Comparison of ENCODE assay signal across 1 cellular context in genomic region chr16:85245307-85246172, GRCh38.
TF ChIP-seq lines count a peak whose summit lies in the region.

No MANE protein-coding gene starts in this region.

TF ChIP-seq in GM12878, 131 proteins besides CTCF, POLR2A, EP300 and RAD21 (continued from another document and continues in another):
- TF ChIP-seq CBX3 (IDR thresholded peaks at IDR 0.05; ENCODE audit: borderline replicate concordance, low read depth) = no peak
- TF ChIP-seq STAT1 (conservative IDR thresholded peaks at IDR 0.05) = peak; percentile 35; the same call in 1 of the 2 replicates
- TF ChIP-seq, protein P1, sequence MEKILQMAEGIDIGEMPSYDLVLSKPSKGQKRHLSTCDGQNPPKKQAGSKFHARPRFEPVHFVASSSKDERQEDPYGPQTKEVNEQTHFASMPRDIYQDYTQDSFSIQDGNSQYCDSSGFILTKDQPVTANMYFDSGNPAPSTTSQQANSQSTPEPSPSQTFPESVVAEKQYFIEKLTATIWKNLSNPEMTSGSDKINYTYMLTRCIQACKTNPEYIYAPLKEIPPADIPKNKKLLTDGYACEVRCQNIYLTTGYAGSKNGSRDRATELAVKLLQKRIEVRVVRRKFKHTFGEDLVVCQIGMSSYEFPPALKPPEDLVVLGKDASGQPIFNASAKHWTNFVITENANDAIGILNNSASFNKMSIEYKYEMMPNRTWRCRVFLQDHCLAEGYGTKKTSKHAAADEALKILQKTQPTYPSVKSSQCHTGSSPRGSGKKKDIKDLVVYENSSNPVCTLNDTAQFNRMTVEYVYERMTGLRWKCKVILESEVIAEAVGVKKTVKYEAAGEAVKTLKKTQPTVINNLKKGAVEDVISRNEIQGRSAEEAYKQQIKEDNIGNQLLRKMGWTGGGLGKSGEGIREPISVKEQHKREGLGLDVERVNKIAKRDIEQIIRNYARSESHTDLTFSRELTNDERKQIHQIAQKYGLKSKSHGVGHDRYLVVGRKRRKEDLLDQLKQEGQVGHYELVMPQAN (conservative IDR thresholded peaks at IDR 0.05) = no peak
- no peak for TF ChIP-seq SKIL (IDR thresholded peaks at IDR 0.05; ENCODE audit: low read depth, poor library complexity, severe bottlenecking)
- no peak for TF ChIP-seq MYB (IDR thresholded peaks at IDR 0.05; ENCODE audit: borderline replicate concordance, low read depth, low read length)
- no peak for TF ChIP-seq HDAC6 (IDR thresholded peaks at IDR 0.05; ENCODE audit: unreplicated experiment)
- no peak for TF ChIP-seq SUPT20H (IDR thresholded peaks at IDR 0.05; ENCODE audit: borderline replicate concordance, control insufficient read depth, low read depth, low read length)
- TF ChIP-seq ZNF622 (IDR thresholded peaks at IDR 0.05) = no peak
- no peak for TF ChIP-seq RAD51 (IDR thresholded peaks at IDR 0.05)
- TF ChIP-seq HCFC1 (IDR thresholded peaks at IDR 0.05; ENCODE audit: low read length) = no peak
- TF ChIP-seq SUZ12 (IDR thresholded peaks at IDR 0.05; ENCODE audit: unreplicated experiment) = no peak
- no peak for TF ChIP-seq NR2C2 (IDR thresholded peaks at IDR 0.05; ENCODE audit: borderline replicate concordance, control insufficient read depth, insufficient read length, low read depth)
- no peak for TF ChIP-seq ATF3 (IDR thresholded peaks at IDR 0.05; ENCODE audit: borderline replicate concordance, extremely low read depth, low read depth, low read length)
- TF ChIP-seq, protein P2, sequence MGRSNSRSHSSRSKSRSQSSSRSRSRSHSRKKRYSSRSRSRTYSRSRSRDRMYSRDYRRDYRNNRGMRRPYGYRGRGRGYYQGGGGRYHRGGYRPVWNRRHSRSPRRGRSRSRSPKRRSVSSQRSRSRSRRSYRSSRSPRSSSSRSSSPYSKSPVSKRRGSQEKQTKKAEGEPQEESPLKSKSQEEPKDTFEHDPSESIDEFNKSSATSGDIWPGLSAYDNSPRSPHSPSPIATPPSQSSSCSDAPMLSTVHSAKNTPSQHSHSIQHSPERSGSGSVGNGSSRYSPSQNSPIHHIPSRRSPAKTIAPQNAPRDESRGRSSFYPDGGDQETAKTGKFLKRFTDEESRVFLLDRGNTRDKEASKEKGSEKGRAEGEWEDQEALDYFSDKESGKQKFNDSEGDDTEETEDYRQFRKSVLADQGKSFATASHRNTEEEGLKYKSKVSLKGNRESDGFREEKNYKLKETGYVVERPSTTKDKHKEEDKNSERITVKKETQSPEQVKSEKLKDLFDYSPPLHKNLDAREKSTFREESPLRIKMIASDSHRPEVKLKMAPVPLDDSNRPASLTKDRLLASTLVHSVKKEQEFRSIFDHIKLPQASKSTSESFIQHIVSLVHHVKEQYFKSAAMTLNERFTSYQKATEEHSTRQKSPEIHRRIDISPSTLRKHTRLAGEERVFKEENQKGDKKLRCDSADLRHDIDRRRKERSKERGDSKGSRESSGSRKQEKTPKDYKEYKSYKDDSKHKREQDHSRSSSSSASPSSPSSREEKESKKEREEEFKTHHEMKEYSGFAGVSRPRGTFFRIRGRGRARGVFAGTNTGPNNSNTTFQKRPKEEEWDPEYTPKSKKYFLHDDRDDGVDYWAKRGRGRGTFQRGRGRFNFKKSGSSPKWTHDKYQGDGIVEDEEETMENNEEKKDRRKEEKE (IDR thresholded peaks at IDR 0.05) = no peak
- TF ChIP-seq ZNF207 (IDR thresholded peaks at IDR 0.05; ENCODE audit: borderline replicate concordance) = no peak
- no peak for TF ChIP-seq CEBPB (IDR thresholded peaks at IDR 0.05; ENCODE audit: borderline replicate concordance in 1 of 2, low read depth in 2 of 2, low read length in 2 of 2)
- TF ChIP-seq ZNF274 (IDR thresholded peaks at IDR 0.05; ENCODE audit: insufficient read depth, insufficient read length) = no peak
- no peak for TF ChIP-seq POLR2AphosphoS2 (IDR thresholded peaks at IDR 0.05; ENCODE audit: low read depth, low read length)
- TF ChIP-seq CBX5 (IDR thresholded peaks at IDR 0.05; ENCODE audit: low read depth) = no peak
- TF ChIP-seq MXI1 (IDR thresholded peaks at IDR 0.05; ENCODE audit: low read depth, low read length) = no peak
- TF ChIP-seq NBN (IDR thresholded peaks at IDR 0.05) = peak; percentile 94
- TF ChIP-seq IKZF2 (IDR thresholded peaks at IDR 0.05) = peak in 1 of 2 experiments; percentile 53; a peak in 2 of 4 replicates
- TF ChIP-seq ZNF217 (IDR thresholded peaks at IDR 0.05) = no peak
- TF ChIP-seq SRF (IDR thresholded peaks at IDR 0.05; ENCODE audit: low read depth in 2 of 2, low read length in 2 of 2) = no peak
- TF ChIP-seq RELB (IDR thresholded peaks at IDR 0.05; ENCODE audit: low read depth) = no peak
- TF ChIP-seq LARP7 (IDR thresholded peaks at IDR 0.05) = 0 out of 2 replicates have a peak, but pooled peaks have one; percentile 18
- no peak for TF ChIP-seq TAF1 (IDR thresholded peaks at IDR 0.05; ENCODE audit: borderline replicate concordance, low read depth, low read length)
- 0 out of 2 replicates have a peak, but pooled peaks have one; percentile 6 for TF ChIP-seq RUNX3 (IDR thresholded peaks at IDR 0.05; ENCODE audit: low read length)
- TF ChIP-seq MTA2 (IDR thresholded peaks at IDR 0.05; ENCODE audit: low read depth) = 0 out of 2 replicates have a peak, but pooled peaks have one; percentile 27
- no peak for TF ChIP-seq RBBP5 (conservative IDR thresholded peaks at IDR 0.05)
- no peak for TF ChIP-seq BHLHE40 (IDR thresholded peaks at IDR 0.05; ENCODE audit: borderline replicate concordance in 1 of 2, low read depth in 2 of 2, low read length in 1 of 2)
- no peak for TF ChIP-seq FOXK2 (IDR thresholded peaks at IDR 0.05)
- TF ChIP-seq, protein P3, sequence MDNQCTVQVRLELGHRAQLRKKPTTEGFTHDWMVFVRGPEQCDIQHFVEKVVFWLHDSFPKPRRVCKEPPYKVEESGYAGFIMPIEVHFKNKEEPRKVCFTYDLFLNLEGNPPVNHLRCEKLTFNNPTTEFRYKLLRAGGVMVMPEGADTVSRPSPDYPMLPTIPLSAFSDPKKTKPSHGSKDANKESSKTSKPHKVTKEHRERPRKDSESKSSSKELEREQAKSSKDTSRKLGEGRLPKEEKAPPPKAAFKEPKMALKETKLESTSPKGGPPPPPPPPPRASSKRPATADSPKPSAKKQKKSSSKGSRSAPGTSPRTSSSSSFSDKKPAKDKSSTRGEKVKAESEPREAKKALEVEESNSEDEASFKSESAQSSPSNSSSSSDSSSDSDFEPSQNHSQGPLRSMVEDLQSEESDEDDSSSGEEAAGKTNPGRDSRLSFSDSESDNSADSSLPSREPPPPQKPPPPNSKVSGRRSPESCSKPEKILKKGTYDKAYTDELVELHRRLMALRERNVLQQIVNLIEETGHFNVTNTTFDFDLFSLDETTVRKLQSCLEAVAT (IDR thresholded peaks at IDR 0.05) = 0 out of 2 replicates have a peak, but pooled peaks have one; percentile 48
- no peak for TF ChIP-seq NFIC (IDR thresholded peaks at IDR 0.05; ENCODE audit: low read depth, low read length)
- no peak for TF ChIP-seq WRNIP1 (IDR thresholded peaks at IDR 0.05; ENCODE audit: borderline replicate concordance, low read depth, low read length)
- TF ChIP-seq ETV6 (conservative IDR thresholded peaks at IDR 0.05 in 1 of 2, IDR thresholded peaks at IDR 0.05 in 1 of 2; ENCODE audit: borderline replicate concordance in 1 of 2, low read depth in 1 of 2) = no peak
- no peak for TF ChIP-seq ZNF384 (IDR thresholded peaks at IDR 0.05; ENCODE audit: borderline replicate concordance, low read depth, low read length)
- TF ChIP-seq NRF1 (conservative IDR thresholded peaks at IDR 0.05; ENCODE audit: low read depth, low read length) = no peak
- TF ChIP-seq RB1 (IDR thresholded peaks at IDR 0.05; ENCODE audit: borderline replicate concordance) = peak; percentile 60; the same call in 1 of the 2 replicates
- TF ChIP-seq POLR2AphosphoS5 (IDR thresholded peaks at IDR 0.05; ENCODE audit: low read length) = no peak
- TF ChIP-seq SMARCA5 (IDR thresholded peaks at IDR 0.05) = 0 out of 2 replicates have a peak, but pooled peaks have one; percentile 49
- no peak for TF ChIP-seq MTA3 (IDR thresholded peaks at IDR 0.05; ENCODE audit: borderline replicate concordance, low read length)
- no peak for TF ChIP-seq SP1 (IDR thresholded peaks at IDR 0.05; ENCODE audit: low read depth, low read length)
- no peak for TF ChIP-seq FOXM1 (IDR thresholded peaks at IDR 0.05; ENCODE audit: low read depth, low read length)
- TF ChIP-seq ATF7 (IDR thresholded peaks at IDR 0.05; ENCODE audit: low read depth) = no peak
- no peak for TF ChIP-seq IRF5 (IDR thresholded peaks at IDR 0.05; ENCODE audit: borderline replicate concordance)
- TF ChIP-seq YY1 (IDR thresholded peaks at IDR 0.05; ENCODE audit: low read depth, low read length) = 0 out of 2 replicates have a peak, but pooled peaks have one; percentile 14
- no peak for TF ChIP-seq SMAD5 (IDR thresholded peaks at IDR 0.05; ENCODE audit: low read depth)
- no peak for TF ChIP-seq PBX3 (IDR thresholded peaks at IDR 0.05; ENCODE audit: insufficient replicate concordance, low read depth, low read length)
- peak; percentile 59; the same call in 1 of the 2 replicates for TF ChIP-seq SMC3 (IDR thresholded peaks at IDR 0.05; ENCODE audit: borderline replicate concordance, low read length)
- TF ChIP-seq, protein P4, sequence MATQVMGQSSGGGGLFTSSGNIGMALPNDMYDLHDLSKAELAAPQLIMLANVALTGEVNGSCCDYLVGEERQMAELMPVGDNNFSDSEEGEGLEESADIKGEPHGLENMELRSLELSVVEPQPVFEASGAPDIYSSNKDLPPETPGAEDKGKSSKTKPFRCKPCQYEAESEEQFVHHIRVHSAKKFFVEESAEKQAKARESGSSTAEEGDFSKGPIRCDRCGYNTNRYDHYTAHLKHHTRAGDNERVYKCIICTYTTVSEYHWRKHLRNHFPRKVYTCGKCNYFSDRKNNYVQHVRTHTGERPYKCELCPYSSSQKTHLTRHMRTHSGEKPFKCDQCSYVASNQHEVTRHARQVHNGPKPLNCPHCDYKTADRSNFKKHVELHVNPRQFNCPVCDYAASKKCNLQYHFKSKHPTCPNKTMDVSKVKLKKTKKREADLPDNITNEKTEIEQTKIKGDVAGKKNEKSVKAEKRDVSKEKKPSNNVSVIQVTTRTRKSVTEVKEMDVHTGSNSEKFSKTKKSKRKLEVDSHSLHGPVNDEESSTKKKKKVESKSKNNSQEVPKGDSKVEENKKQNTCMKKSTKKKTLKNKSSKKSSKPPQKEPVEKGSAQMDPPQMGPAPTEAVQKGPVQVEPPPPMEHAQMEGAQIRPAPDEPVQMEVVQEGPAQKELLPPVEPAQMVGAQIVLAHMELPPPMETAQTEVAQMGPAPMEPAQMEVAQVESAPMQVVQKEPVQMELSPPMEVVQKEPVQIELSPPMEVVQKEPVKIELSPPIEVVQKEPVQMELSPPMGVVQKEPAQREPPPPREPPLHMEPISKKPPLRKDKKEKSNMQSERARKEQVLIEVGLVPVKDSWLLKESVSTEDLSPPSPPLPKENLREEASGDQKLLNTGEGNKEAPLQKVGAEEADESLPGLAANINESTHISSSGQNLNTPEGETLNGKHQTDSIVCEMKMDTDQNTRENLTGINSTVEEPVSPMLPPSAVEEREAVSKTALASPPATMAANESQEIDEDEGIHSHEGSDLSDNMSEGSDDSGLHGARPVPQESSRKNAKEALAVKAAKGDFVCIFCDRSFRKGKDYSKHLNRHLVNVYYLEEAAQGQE (IDR thresholded peaks at IDR 0.05; ENCODE audit: low read depth, low read length) = no peak
- no peak for TF ChIP-seq PAX5 (IDR thresholded peaks at IDR 0.05; ENCODE audit: borderline replicate concordance, low read depth, low read length)
